21 cellular contexts compared by ENCODE assay signal in the genomic region with DNA sequence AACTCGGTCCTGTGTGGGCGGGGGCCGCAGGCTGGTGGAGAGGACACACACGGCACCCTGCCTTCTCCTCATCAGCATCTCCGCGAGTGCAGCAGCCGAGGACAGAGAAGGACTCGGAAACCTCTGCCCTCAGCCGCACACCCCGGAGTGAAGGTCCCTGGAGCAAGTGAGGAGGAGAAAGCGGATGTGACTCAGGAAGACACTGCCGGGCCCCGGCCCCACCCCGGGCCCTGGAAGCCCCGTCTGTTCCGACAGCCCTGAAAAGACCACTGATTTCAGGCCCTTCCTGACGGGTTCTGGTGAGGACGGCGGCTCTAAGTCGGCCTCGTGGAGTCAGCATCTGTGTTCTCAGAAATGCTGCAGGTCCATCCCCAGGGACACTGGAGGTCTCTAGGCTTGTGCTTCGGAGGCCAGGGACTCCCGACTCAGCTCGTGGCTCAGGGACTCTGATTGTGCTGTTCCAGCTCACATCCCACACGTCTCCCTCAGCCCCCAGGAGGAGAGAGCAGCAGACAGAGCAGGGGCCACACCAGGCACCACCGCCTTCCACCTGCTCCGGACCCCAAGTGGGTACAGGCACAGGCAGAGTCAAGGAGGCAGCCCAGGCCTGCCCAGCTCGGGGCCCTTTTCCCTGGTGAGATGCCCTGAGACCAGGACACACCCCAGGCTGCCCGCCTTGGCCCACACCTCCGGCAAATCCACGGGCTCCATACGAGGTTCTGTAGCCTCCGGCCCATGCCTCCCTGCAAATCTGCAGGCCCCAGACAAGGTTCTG.
DNase-seq lines count a peak whose midpoint lies in the region; ATAC-seq, FAIRE-seq and TF ChIP-seq lines count a peak whose summit lies in the region.
"Had no signal": no experiment of that assay in that cellular context is flagged by ENCODE, and none has a peak within 500 bp of the region (broad histone marks: within the 10 kb centered on the region; RNA-seq: fewer than 3 reads in every experiment).

No MANE protein-coding gene starts in this region.

- intact Hi-C loops in Right ventricle myocardium superior (cut with DNase I) (no loop called here), Right ventricle myocardium inferior (cut with DNase I) (no loop called here), IMR-90 (cut with micrococcal nuclease) (no loop called here), K562 (cut with micrococcal nuclease) (no loop called here)

- H3K56ac ChIP-seq in IMR-90 (ENCODE audit: extremely low read depth, insufficient read depth, low read length) = no peak overlapping the region

- no peak for TF ChIP-seq EP300 in K562 (IDR thresholded peaks at IDR 0.05; ENCODE audit: low read length)

- no peak for TF ChIP-seq RAD21 in IMR-90 (IDR thresholded peaks at IDR 0.05; ENCODE audit: low read length)
- no peak for TF ChIP-seq RAD21 in K562 (CRISPR knock-in tag; conservative IDR thresholded peaks at IDR 0.05 in 1 of 2, IDR thresholded peaks at IDR 0.05 in 1 of 2)

- H2BK5ac ChIP-seq in IMR-90 (ENCODE audit: low read depth, low read length, poor library complexity, severe bottlenecking) (no peak overlapping the region), neuronal stem cell (ENCODE audit: low read length) (no peak overlapping the region)

- H4K20me1 ChIP-seq in IMR-90 (ENCODE audit: insufficient read depth, low read length) (no peaks in the 10 kb centered on the region), K562 (replicated peaks; ENCODE audit: control insufficient read depth, insufficient read depth, low read length) (peaks cover 11% of the 10 kb centered on the region)

- H3K27me3 Mint-ChIP-seq in activated naive CD4-positive, alpha-beta T cell treated with anti-CD3 and anti-CD28 coated beads, Interleukin-2, amount 10 ng/mL, durations not matched to agents 7 days and 5 days = no peaks in the 10 kb centered on the region
- H3K27me3 Mint-ChIP-seq: B cell had no signal

- TF ChIP-seq CTCF in IMR-90 (conservative IDR thresholded peaks at IDR 0.05; ENCODE audit: low read depth, low read length) (no peak), K562 (IDR thresholded peaks at IDR 0.05 in 2 of 3, conservative IDR thresholded peaks at IDR 0.05 in 1 of 3; ENCODE audit: insufficient read depth in 2 of 3, low read depth in 1 of 3, low read length in 3 of 3) (no peak)

- in situ Hi-C loops in IMR-90 (cut with MboI; ENCODE audit: low sequenced_read_pairs) = no loop called here
- in situ Hi-C loops in K562 (cut with MboI) = no loop called here

- TF ChIP-seq POLR2A in IMR-90 (IDR thresholded peaks at IDR 0.05; ENCODE audit: low read depth, low read length) (no peak), K562 (conservative IDR thresholded peaks at IDR 0.05) (no peak)

- peak; percentile 33 for DNase-seq in Right ventricle myocardium superior
- DNase-seq in Right ventricle myocardium inferior (ENCODE audit: missing footprints) = no peak
- DNase-seq in IMR-90 = no peak
- peak; percentile 23 to 46 (median 36) for DNase-seq in K562 (ENCODE audit: extremely low read depth in 1 of 4, low spot score in 3 of 4)
- no peak for DNase-seq in neuronal stem cell (ENCODE audit: low spot score)
- DNase-seq in small intestine = no peak
- DNase-seq in activated naive CD4-positive, alpha-beta T cell treated with anti-CD3 and anti-CD28 coated beads, Interleukin-2, amount 10 ng/mL, durations not matched to agents 7 days and 5 days = no peak
- DNase-seq: DMS79, HCEC 1CT, MV-4-11, NCI-H1417, NCI-H1694 treated with DMSO at 0.1 percent for 48 hours, NCI-H2081 treated with DMSO at 0.1 percent for 48 hours, NCI-H69, PC-9 had no signal

- H2BK120ac ChIP-seq in IMR-90 (ENCODE audit: low read depth, low read length) (no peak overlapping the region), neuronal stem cell (ENCODE audit: low read depth, low read length) (peak overlapping the region; percentile 9)

- no peaks in the 10 kb centered on the region for H3K9me3 ChIP-seq in IMR-90 (ENCODE audit: control insufficient read depth, insufficient read depth, low read length)
- no peaks in the 10 kb centered on the region for H3K9me3 ChIP-seq in K562 (replicated peaks; ENCODE audit: control insufficient read depth, insufficient read depth, low read depth, low read length)
- no peaks in the 10 kb centered on the region for H3K9me3 ChIP-seq in neuronal stem cell (replicated peaks in 1 of 2; ENCODE audit: control insufficient read depth in 2 of 2, insufficient read depth in 1 of 2, low read depth in 1 of 2, low read length in 2 of 2)
- no peaks in the 10 kb centered on the region for H3K9me3 ChIP-seq in small intestine (ENCODE audit: control insufficient read depth, low read depth)
- H3K9me3 ChIP-seq: SJSA1 had no signal

- no peak overlapping the region for H2BK20ac ChIP-seq in IMR-90 (ENCODE audit: low read depth, low read length)

- H3K27me3 ChIP-seq in IMR-90 (ENCODE audit: control insufficient read depth, insufficient read depth, low read length) (peaks cover 14% of the 10 kb centered on the region; the same call in 1 of the 2 replicates), K562 (ENCODE audit: control insufficient read depth in 2 of 2, insufficient read depth in 2 of 2, low read length in 2 of 2) (peaks cover 40 to 75% of the 10 kb centered on the region in 2 experiments; a peak in 4 of 5 replicates), neuronal stem cell (ENCODE audit: control insufficient read depth in 3 of 3, insufficient read depth in 3 of 3, low read depth in 1 of 3, low read length in 3 of 3) (peaks cover 0 to 46% (median 0%) of the 10 kb centered on the region in 3 experiments), small intestine (ENCODE audit: control insufficient read depth in 2 of 2, insufficient read depth in 2 of 2, low read length in 2 of 2) (no peaks in the 10 kb centered on the region)
- H3K27me3 ChIP-seq: SJSA1 had no signal

- H3K36me3 ChIP-seq in IMR-90 (ENCODE audit: control insufficient read depth, insufficient read depth, low read length) (no peaks in the 10 kb centered on the region), K562 (ENCODE audit: control insufficient read depth, insufficient read depth, low read length) (no peaks in the 10 kb centered on the region), neuronal stem cell (replicated peaks in 1 of 2; ENCODE audit: control insufficient read depth in 2 of 2, insufficient read depth in 2 of 2, low read length in 2 of 2) (peaks cover 0 to 1% of the 10 kb centered on the region in 2 donors), small intestine (ENCODE audit: control insufficient read depth in 2 of 2, insufficient read depth in 2 of 2, low read length in 2 of 2) (no peaks in the 10 kb centered on the region)
- H3K36me3 ChIP-seq: SJSA1 had no signal

- no peak overlapping the region for H3K4me3 Mint-ChIP-seq in activated naive CD4-positive, alpha-beta T cell treated with anti-CD3 and anti-CD28 coated beads, Interleukin-2, amount 10 ng/mL, durations not matched to agents 7 days and 5 days
- H3K4me3 Mint-ChIP-seq: B cell had no signal

- H3K4ac ChIP-seq in IMR-90 (ENCODE audit: low read depth, low read length) (no peak overlapping the region), neuronal stem cell (ENCODE audit: low read length) (peak overlapping the region; percentile 84)

- no peaks in the 10 kb centered on the region for H3K36me3 Mint-ChIP-seq in activated naive CD4-positive, alpha-beta T cell treated with anti-CD3 and anti-CD28 coated beads, Interleukin-2, amount 10 ng/mL, durations not matched to agents 7 days and 5 days

- ATAC-seq in Right ventricle myocardium superior (ENCODE audit: poor library complexity) (no peak), Right ventricle myocardium inferior (no peak), IMR-90 (ENCODE audit: low read depth) (no peak), K562 (peak; percentile 61), GM21619 (IDR thresholded peaks at IDR 0.05; ENCODE audit: unreplicated experiment) (no peak)

- H3K4me1 ChIP-seq in IMR-90 (ENCODE audit: control insufficient read depth, insufficient read depth, low read length) = no peaks in the 10 kb centered on the region
- peaks cover 3 to 65% of the 10 kb centered on the region in 2 experiments; a peak in 4 of 5 replicates for H3K4me1 ChIP-seq in K562 (replicated peaks in 1 of 2; ENCODE audit: control insufficient read depth in 2 of 2, insufficient read depth in 2 of 2, low read length in 2 of 2)
- H3K4me1 ChIP-seq in neuronal stem cell (ENCODE audit: control insufficient read depth in 2 of 2, insufficient read depth in 1 of 2, low read depth in 1 of 2, low read length in 2 of 2) = peaks cover 0 to 10% of the 10 kb centered on the region in 2 donors
- no peaks in the 10 kb centered on the region for H3K4me1 ChIP-seq in small intestine (ENCODE audit: control insufficient read depth in 2 of 2, insufficient read depth in 1 of 2, low read depth in 1 of 2, low read length in 1 of 2)
- H3K4me1 ChIP-seq: SJSA1 had no signal

- H3K23ac ChIP-seq in IMR-90 (ENCODE audit: low read depth, low read length) (no peak overlapping the region), neuronal stem cell (ENCODE audit: low read depth, low read length, poor library complexity) (peak overlapping the region; percentile 73)

- BruUV-seq in IMR-90 (replicated peaks; lab: Mats Ljungman, UMichigan) (no TSS peak), K562 (replicated peaks; lab: Mats Ljungman, UMichigan) (no TSS peak)

- 58% methylated on average over 9 of the region's 33 CpGs; no CpG with 5 or more reads in 1 of the 2 experiments for WGBS in IMR-90 (ENCODE audit: extremely low coverage in 2 of 2, insufficient read length in 1 of 2), 2 experiments
- WGBS in K562 (ENCODE audit: insufficient coverage, low coverage, missing lambda C conversion rate) = 8% methylated on average over 32 of the region's 33 CpGs
- whole genome bisulfite sequencing in neuronal stem cell (ENCODE audit: extremely low coverage in 2 of 2, insufficient read length in 2 of 2, insufficient replicate concordance in 1 of 2), 2 donors = no CpG with 5 or more reads among the region's 33 CpGs
- 74 to 84% (median 75%) methylated on average over 33 of the region's 33 CpGs for WGBS in small intestine, 3 donors

- H4K5ac ChIP-seq in IMR-90 (ENCODE audit: low read depth, low read length) = no peak overlapping the region

- H4K8ac ChIP-seq in IMR-90 (ENCODE audit: low read depth in 2 of 2, low read length in 2 of 2) = no peak overlapping the region
- H4K8ac ChIP-seq in neuronal stem cell (ENCODE audit: low read depth, low read length) = no peak overlapping the region

- H2BK15ac ChIP-seq in IMR-90 (ENCODE audit: low read depth, low read length) (no peak overlapping the region), neuronal stem cell (ENCODE audit: low read length) (peak overlapping the region; percentile 45)

- H3K4me2 ChIP-seq in IMR-90 (ENCODE audit: low read depth, low read length) (no peak overlapping the region), K562 (ENCODE audit: insufficient read depth, low read length) (no peak overlapping the region), neuronal stem cell (ENCODE audit: insufficient read depth, low read length, poor library complexity, severe bottlenecking) (no peak overlapping the region)
- H3K4me2 ChIP-seq: KMS-11, PC-9 had no signal

- H3K4me1 Mint-ChIP-seq in activated naive CD4-positive, alpha-beta T cell treated with anti-CD3 and anti-CD28 coated beads, Interleukin-2, amount 10 ng/mL, durations not matched to agents 7 days and 5 days = peaks cover 4% of the 10 kb centered on the region
- H3K4me1 Mint-ChIP-seq: B cell had no signal

- H3K9me1 ChIP-seq in IMR-90 (ENCODE audit: insufficient read depth, low read length) (no peaks in the 10 kb centered on the region), K562 (ENCODE audit: control insufficient read depth, insufficient read depth, low read length) (no peaks in the 10 kb centered on the region)

- H3K27ac Mint-ChIP-seq in activated naive CD4-positive, alpha-beta T cell treated with anti-CD3 and anti-CD28 coated beads, Interleukin-2, amount 10 ng/mL, durations not matched to agents 7 days and 5 days = no peak overlapping the region
- H3K27ac Mint-ChIP-seq: B cell had no signal

- POLR2A ChIA-PET in IMR-90 (lab: Charles Lee; ENCODE audit: unreplicated experiment) = no interaction called here
- POLR2A ChIA-PET in K562 (lab: Yijun Ruan, JAX) = no interaction called here

- H3K14ac ChIP-seq in IMR-90 (replicated peaks; ENCODE audit: low read depth, low read length) = no peak overlapping the region
- peak overlapping the region; percentile 89 for H3K14ac ChIP-seq in neuronal stem cell (ENCODE audit: low read length)

- H2AK5ac ChIP-seq in IMR-90 (ENCODE audit: low read depth, low read length) (no peak overlapping the region), neuronal stem cell (ENCODE audit: low read depth, low read length) (peak overlapping the region; percentile 90)

- H3K79me1 ChIP-seq in IMR-90 (ENCODE audit: low read depth in 1 of 2, low read length in 2 of 2) = no peaks in the 10 kb centered on the region
- H3K79me1 ChIP-seq in neuronal stem cell (ENCODE audit: low read depth, low read length) = no peaks in the 10 kb centered on the region

- H2BK12ac ChIP-seq in neuronal stem cell (ENCODE audit: low read length) = no peak overlapping the region

- H3K4me3 ChIP-seq in IMR-90 (ENCODE audit: insufficient read depth, low read depth, low read length) = no peak overlapping the region
- H3K4me3 ChIP-seq in K562 = no peak overlapping the region
- H3K4me3 ChIP-seq in neuronal stem cell (ENCODE audit: low read length in 2 of 2) = peak overlapping the region in 1 of 2 donors; percentile 39
- no peak overlapping the region for H3K4me3 ChIP-seq in small intestine (ENCODE audit: low read depth in 1 of 2, low read length in 2 of 2)
- H3K4me3 ChIP-seq: PC-9, SJSA1 had no signal

- H3K9me3 Mint-ChIP-seq in activated naive CD4-positive, alpha-beta T cell treated with anti-CD3 and anti-CD28 coated beads, Interleukin-2, amount 10 ng/mL, durations not matched to agents 7 days and 5 days = no peaks in the 10 kb centered on the region

- CTCF ChIA-PET in IMR-90 (lab: Yijun Ruan, JAX) = no interaction called here
- CTCF ChIA-PET in K562 (lab: Yijun Ruan, JAX; ENCODE audit: low intra/inter-chr PET ratio) = no interaction called here
- CTCF ChIA-PET in activated naive CD4-positive, alpha-beta T cell treated with anti-CD3 and anti-CD28 coated beads, Interleukin-2, amount 10 ng/mL, durations not matched to agents 7 days and 5 days (lab: Charles Lee) = no interaction called here

- no peaks in the 10 kb centered on the region for H3K79me2 ChIP-seq in K562 (ENCODE audit: control insufficient read depth, insufficient read depth, low read length)

- dilution Hi-C loops in IMR-90 (cut with HindIII; ENCODE audit: low sequenced_read_pairs, unreplicated experiment) = no loop called here

- H4K91ac ChIP-seq in IMR-90 (ENCODE audit: insufficient read depth, low read depth, low read length) (no peak overlapping the region), neuronal stem cell (ENCODE audit: low read depth, low read length, poor library complexity) (no peak overlapping the region)

- peak overlapping the region; percentile 23 for H2AFZ ChIP-seq in IMR-90 (replicated peaks; ENCODE audit: low read length, poor library complexity)
- peak overlapping the region; percentile 28; the same call in 1 of the 2 replicates for H2AFZ ChIP-seq in K562 (ENCODE audit: low read depth, low read length)
- no peak overlapping the region for H2AFZ ChIP-seq in neuronal stem cell (ENCODE audit: low read length)
- H2AFZ ChIP-seq: PC-9 had no signal

- no peak for FAIRE-seq in K562 (lab: Jason Lieb, UNC)
- FAIRE-seq in small intestine (lab: Jason Lieb, UNC) = no peak
- FAIRE-seq: A204.1, D721Med had no signal

- H3K27ac ChIP-seq in IMR-90 (ENCODE audit: insufficient read depth, low read length) (no peak overlapping the region), K562 (ENCODE audit: extremely low read depth, low read depth, low read length) (no peak overlapping the region), neuronal stem cell (replicated peaks; ENCODE audit: low read length) (no peak overlapping the region), small intestine (ENCODE audit: low read depth in 1 of 2, low read length in 1 of 2) (no peak overlapping the region)
- H3K27ac ChIP-seq: KMS-11, PC-9, SJSA1 had no signal

- no peak overlapping the region for H3K9ac ChIP-seq in IMR-90 (ENCODE audit: low read depth, low read length)
- H3K9ac ChIP-seq in K562 (ENCODE audit: insufficient read depth in 1 of 2, low read depth in 2 of 2, low read length in 2 of 2) = peak overlapping the region in 1 of 2 experiments; percentile 82; a peak in 2 of 4 replicates
- H3K9ac ChIP-seq in neuronal stem cell (ENCODE audit: low read depth, low read length, poor library complexity) = no peak overlapping the region
- H3K9ac ChIP-seq: KMS-11 had no signal

- H2AK9ac ChIP-seq in IMR-90 (replicated peaks; ENCODE audit: low read depth, low read length, poor library complexity) = no peak overlapping the region

- H3K18ac ChIP-seq in IMR-90 (ENCODE audit: low read depth, low read length) (no peak overlapping the region), neuronal stem cell (ENCODE audit: low read length) (peak overlapping the region; percentile 52)

Comparison
In these comparisons a context has a peak if more than half of its experiments do, and no peak if none do; other contexts are left out.
1. DNase-seq: peak in Right ventricle myocardium superior (single experiment) and K562 (4 of 4); none in Right ventricle myocardium inferior (single experiment), IMR-90 (single experiment), neuronal stem cell (single experiment), small intestine (single experiment) and activated naive CD4-positive, alpha-beta T cell treated with anti-CD3 and anti-CD28 coated beads, Interleukin-2, amount 10 ng/mL, durations not matched to agents 7 days and 5 days (single experiment).